ENCODE assay signal across 7 cellular contexts in the genomic region with DNA sequence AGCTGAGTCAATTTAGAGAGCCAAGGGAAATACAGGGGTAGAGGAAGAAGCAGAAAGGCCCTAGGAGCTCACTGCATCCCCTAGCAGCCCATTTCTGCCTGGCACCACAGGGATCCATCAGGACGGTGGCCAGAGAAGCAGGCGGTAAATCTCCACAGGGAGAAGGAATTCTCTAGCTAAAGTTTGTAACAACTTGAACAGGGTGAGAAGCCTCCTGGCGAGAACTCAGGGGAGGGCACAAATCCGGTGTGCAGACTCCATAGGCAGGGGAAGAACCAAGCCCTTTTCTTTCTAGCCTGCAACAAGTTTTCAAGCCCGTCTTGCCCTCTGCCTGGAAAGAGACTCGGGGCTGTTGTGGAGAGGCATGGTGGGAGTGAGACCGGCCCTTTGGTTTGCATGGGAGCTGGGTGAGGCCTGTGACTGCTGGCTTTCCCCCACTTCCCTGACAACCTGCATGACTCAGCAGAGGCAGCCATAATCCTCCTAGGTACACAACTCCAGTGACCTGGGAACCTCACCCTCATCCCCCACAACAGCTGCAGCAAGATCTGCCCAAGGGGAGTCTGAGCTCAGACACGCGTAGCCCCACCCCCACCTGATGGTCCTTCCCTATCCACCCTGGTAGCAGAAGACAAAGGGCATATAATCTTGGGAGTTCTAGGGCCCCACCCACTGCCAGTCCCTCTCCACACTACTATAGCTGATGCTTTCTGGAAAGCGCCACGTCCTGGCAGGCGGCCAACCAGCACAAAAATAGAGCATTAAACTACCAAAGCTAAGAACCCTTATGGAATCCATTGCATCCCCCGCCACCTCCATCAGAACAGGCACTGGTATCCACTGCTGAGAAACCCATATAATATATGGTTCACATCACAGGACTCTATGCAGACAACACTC.
DNase-seq lines count a peak whose midpoint lies in the region; FAIRE-seq and TF ChIP-seq lines count a peak whose summit lies in the region.
"Not testable (repeated sequence)": the region's sequence is repeated elsewhere in the genome, so short reads cannot be mapped to it uniquely, and the experiment has no call there.

No MANE protein-coding gene starts in this region.

- H3K27me3 ChIP-seq in WERI-Rb-1 (ENCODE audit: insufficient read depth, low read depth, severe bottlenecking); esophagus squamous epithelium; mesendoderm (ENCODE audit: insufficient read depth, low read length, poor library complexity); small intestine (ENCODE audit: control insufficient read depth in 2 of 2, insufficient read depth in 2 of 2, low read length in 2 of 2): not testable (repeated sequence)

- not testable (repeated sequence) for H3K4ac ChIP-seq in mesendoderm (ENCODE audit: low read depth, low read length)

- not testable (repeated sequence) for H2AK5ac ChIP-seq in mesendoderm (ENCODE audit: low read length)

- H3K4me1 ChIP-seq in esophagus squamous epithelium, result peaks cover 5 to 16% (median 7%) of the 10 kb centered on the region in 3 donors
- not testable (repeated sequence) for H3K4me1 ChIP-seq in mesendoderm (ENCODE audit: control insufficient read depth, low read depth, low read length); small intestine (ENCODE audit: control insufficient read depth in 2 of 2, insufficient read depth in 1 of 2, low read depth in 1 of 2, low read length in 1 of 2)

- not testable (repeated sequence) for H2BK5ac ChIP-seq in mesendoderm (ENCODE audit: low read length)

- TF ChIP-seq CTCF in WERI-Rb-1 (IDR thresholded peaks at IDR 0.05; ENCODE audit: low read depth, low read length); esophagus squamous epithelium (IDR thresholded peaks at IDR 0.05): not testable (repeated sequence)

- not testable (repeated sequence) for H3K27ac ChIP-seq in WERI-Rb-1; mesendoderm (ENCODE audit: low read depth, low read length); small intestine (ENCODE audit: low read depth in 1 of 2, low read length in 1 of 2)
- H3K27ac ChIP-seq in esophagus squamous epithelium, result peak overlapping the region in 3 of 4 donors; percentile 58 to 64 (median 58)

- not testable (repeated sequence) for H3K79me2 ChIP-seq in mesendoderm (ENCODE audit: control insufficient read depth, insufficient read depth, low read length)

- peak overlapping the region; percentile 15 for H3K56ac ChIP-seq in mesendoderm (ENCODE audit: low read length)

- 40 to 66% methylated on average over 9 to 12 of the region's 13 CpGs for WGBS in esophagus squamous epithelium, 2 donors
- WGBS in mesendoderm (ENCODE audit: extremely low coverage, insufficient coverage, low lambda C conversion rate), result no CpG with 5 or more reads among the region's 13 CpGs
- 78 to 85% (median 83%) methylated on average over 13 of the region's 13 CpGs for WGBS in small intestine, 3 donors

- not testable (repeated sequence) for FAIRE-seq in small intestine (lab: Jason Lieb, UNC)

- not testable (repeated sequence) for H3K36me3 ChIP-seq in WERI-Rb-1; esophagus squamous epithelium; mesendoderm (ENCODE audit: control insufficient read depth, insufficient read depth, low read length); small intestine (ENCODE audit: control insufficient read depth in 2 of 2, insufficient read depth in 2 of 2, low read length in 2 of 2)

- H3K9me3 ChIP-seq in WERI-Rb-1 (ENCODE audit: severe bottlenecking); esophagus squamous epithelium; small intestine (ENCODE audit: control insufficient read depth, low read depth): not testable (repeated sequence)

- not testable (repeated sequence) for H4K5ac ChIP-seq in mesendoderm (ENCODE audit: low read length)

- H3K4me2 ChIP-seq in mesendoderm (ENCODE audit: low read length), result not testable (repeated sequence)

- H2BK15ac ChIP-seq in mesendoderm (replicated peaks; ENCODE audit: low read depth), result not testable (repeated sequence)

- intact Hi-C loops in esophagus squamous epithelium (cut with DNase I), result loop anchor here (10.0 kb wide), 1 partner anchor 492 kb away; no protein-coding TSS in a partner anchor

- not testable (repeated sequence) for H3K4me3 ChIP-seq in WERI-Rb-1 (ENCODE audit: low read depth, low read length); esophagus squamous epithelium; mesendoderm (ENCODE audit: low read length); small intestine (ENCODE audit: low read depth in 1 of 2, low read length in 2 of 2)

- H3K18ac ChIP-seq in mesendoderm (ENCODE audit: low read length), result peak overlapping the region; percentile 61

- not testable (repeated sequence) for H3K9ac ChIP-seq in mesendoderm (ENCODE audit: low read length)

- H3K23ac ChIP-seq in mesendoderm (ENCODE audit: low read length), result not testable (repeated sequence)

- H2BK120ac ChIP-seq in mesendoderm (ENCODE audit: low read depth, low read length), result not testable (repeated sequence)

- not testable (repeated sequence) for H3K79me1 ChIP-seq in mesendoderm (ENCODE audit: low read length)

- H4K8ac ChIP-seq in mesendoderm (ENCODE audit: low read depth, low read length), result not testable (repeated sequence)

- DNase-seq in ELF-1 (ENCODE audit: low read depth, low spot score) (peak; percentile 22), NCI-H1105 treated with DMSO at 0.1 percent for 48 hours (lab: John Stamatoyannopoulos, UW) (peak; percentile 39), NCI-H2227 (lab: John Stamatoyannopoulos, UW; ENCODE audit: unreplicated experiment) (peak; percentile 12), WERI-Rb-1 (peak; percentile 55), mesendoderm (peak; percentile 76), small intestine (peak; percentile 40)
- not testable (repeated sequence) for DNase-seq in esophagus squamous epithelium (lab: John Stamatoyannopoulos, UW)

- TF ChIP-seq POLR2A in esophagus squamous epithelium (IDR thresholded peaks at IDR 0.05), result not testable (repeated sequence)
